ENCODE assay signal across 8 cellular contexts in the genomic region with DNA sequence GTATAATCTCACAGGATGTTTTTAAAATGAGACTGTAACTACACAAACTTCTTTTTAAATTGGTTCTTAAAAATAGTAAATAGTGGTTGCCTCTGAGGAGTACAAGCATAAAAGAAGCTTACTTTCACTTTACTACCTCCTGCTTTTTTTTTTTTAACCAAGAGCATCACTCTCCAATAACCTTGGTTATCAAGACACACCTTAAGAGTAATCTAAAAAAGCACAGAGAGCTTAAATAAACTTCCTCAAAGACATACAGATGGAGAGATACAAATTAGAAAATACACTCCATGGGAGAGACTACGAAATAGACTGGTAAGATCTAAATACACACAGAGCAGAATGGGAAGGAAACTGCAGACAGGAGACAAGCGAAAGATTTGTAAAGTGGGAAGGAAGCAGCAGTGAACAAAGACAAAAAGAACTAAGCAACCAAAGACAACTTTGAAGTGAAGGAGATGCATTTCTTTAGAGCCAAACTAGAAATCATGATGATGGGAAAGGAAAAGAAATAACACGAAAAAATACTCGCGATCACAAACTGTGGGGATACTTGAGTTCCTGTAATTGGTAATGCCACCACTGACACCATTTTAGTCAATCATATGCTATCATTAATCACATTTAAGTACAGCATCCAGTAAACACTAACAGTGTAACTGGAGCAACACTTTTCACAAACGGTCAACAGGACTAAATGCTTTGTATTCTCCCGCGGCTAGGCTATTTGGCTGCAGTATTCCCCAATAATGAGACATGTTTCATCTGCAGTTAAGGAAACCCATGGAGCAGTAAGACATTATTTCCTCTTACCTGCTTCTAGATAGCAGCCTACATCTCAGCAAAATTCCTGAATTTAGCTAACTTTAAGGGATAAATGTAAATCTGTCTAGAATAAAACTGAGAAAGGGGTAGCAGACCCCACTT. TPM values are rescaled to one million over a fixed set of nuclear protein-coding genes. Genes with fewer than 3 reads are reported as not detected.
DNase-seq lines count a peak whose midpoint lies in the region; ATAC-seq and TF ChIP-seq lines count a peak whose summit lies in the region.

No MANE protein-coding gene starts in this region.

- peaks cover 80% of the 10 kb centered on the region for H3K4me1 Mint-ChIP-seq in activated T-cell treated with anti-CD3 and anti-CD28 coated beads, Interleukin-2, amount 50 U/mL, for 4 hours (ENCODE audit: low read depth)

- no peak overlapping the region for H2AFZ ChIP-seq in parathyroid adenoma

- peaks cover 26% of the 10 kb centered on the region for H3K79me2 ChIP-seq in parathyroid adenoma

- H3K27me3 ChIP-seq in SJSA1 (replicated peaks), result no peaks in the 10 kb centered on the region
- H3K27me3 ChIP-seq in esophagus squamous epithelium, result no peaks in the 10 kb centered on the region
- no peaks in the 10 kb centered on the region for H3K27me3 ChIP-seq in parathyroid adenoma (ENCODE audit: control insufficient read depth, insufficient read depth, low read length)

- no peak for DNase-seq in activated T-cell treated with anti-CD3 and anti-CD28 coated beads, Interleukin-2, amount 50 U/mL, for 4 hours
- DNase-seq in activated T-cell treated with anti-CD3 and anti-CD28 coated beads for 4 hours, result no peak
- DNase-seq in SJSA1 (ENCODE audit: low read depth in 1 of 2, low spot score in 2 of 2), result peak in 1 of 2 experiments; percentile 47
- no peak for DNase-seq in esophagus squamous epithelium (lab: John Stamatoyannopoulos, UW)
- no peak for DNase-seq in AG20443 (ENCODE audit: low spot score)
- no peak for DNase-seq in ecto neural progenitor cell (ENCODE audit: low spot score)

- TF ChIP-seq CTCF in esophagus squamous epithelium (IDR thresholded peaks at IDR 0.05) (no peak), parathyroid adenoma (IDR thresholded peaks at IDR 0.05) (no peak)

- peaks cover 6% of the 10 kb centered on the region for H3K36me3 Mint-ChIP-seq in activated T-cell treated with anti-CD3 and anti-CD28 coated beads, Interleukin-2, amount 50 U/mL, for 4 hours (ENCODE audit: insufficient read depth)

- H3K27ac ChIP-seq in SJSA1, result peak overlapping the region; percentile 36
- H3K27ac ChIP-seq in esophagus squamous epithelium, result peak overlapping the region; percentile 7 to 65 (median 40)
- no peak overlapping the region for H3K27ac ChIP-seq in parathyroid adenoma

- no peaks in the 10 kb centered on the region for H3K36me3 ChIP-seq in SJSA1
- no peaks in the 10 kb centered on the region for H3K36me3 ChIP-seq in esophagus squamous epithelium
- no peaks in the 10 kb centered on the region for H3K36me3 ChIP-seq in parathyroid adenoma (ENCODE audit: control insufficient read depth, insufficient read depth, low read length)

- no peak for TF ChIP-seq POLR2A in esophagus squamous epithelium (IDR thresholded peaks at IDR 0.05)

- H3K27me3 Mint-ChIP-seq in activated T-cell treated with anti-CD3 and anti-CD28 coated beads, Interleukin-2, amount 50 U/mL, for 4 hours (ENCODE audit: low read depth), result no peaks in the 10 kb centered on the region

- peak overlapping the region; percentile 31 for H3K4me2 ChIP-seq in parathyroid adenoma (ENCODE audit: low read length)

- WGBS in esophagus squamous epithelium, 2 donors, result 12 to 16% methylated on average over 8 of the region's 8 CpGs

- H3K4me1 ChIP-seq in SJSA1 (replicated peaks) (peaks cover 15% of the 10 kb centered on the region), esophagus squamous epithelium (peaks cover 5 to 79% (median 16%) of the 10 kb centered on the region in 3 donors), parathyroid adenoma (peaks cover 9% of the 10 kb centered on the region)

- H3K9me3 ChIP-seq in SJSA1 (replicated peaks), result no peaks in the 10 kb centered on the region
- H3K9me3 ChIP-seq in esophagus squamous epithelium, result no peaks in the 10 kb centered on the region
- H3K9me3 ChIP-seq in parathyroid adenoma (ENCODE audit: control insufficient read depth, low read length), result no peaks in the 10 kb centered on the region

- no peaks in the 10 kb centered on the region for H3K9me3 Mint-ChIP-seq in activated T-cell treated with anti-CD3 and anti-CD28 coated beads, Interleukin-2, amount 50 U/mL, for 4 hours

- ATAC-seq in activated T-cell treated with anti-CD3 and anti-CD28 coated beads, Interleukin-2, amount 50 U/mL, for 4 hours, result peak; percentile 5 to 15
- no peak for ATAC-seq in HG03521 (IDR thresholded peaks at IDR 0.05; ENCODE audit: unreplicated experiment)

- H3K9ac ChIP-seq in parathyroid adenoma, result no peak overlapping the region

- H3K4me3 ChIP-seq in SJSA1 (peak overlapping the region; percentile 32), esophagus squamous epithelium (peak overlapping the region in 3 of 4 donors; percentile 26 to 56 (median 28)), parathyroid adenoma (ENCODE audit: low read depth, low read length) (peak overlapping the region; percentile 19)

- peak overlapping the region; percentile 88 for H3K4me3 Mint-ChIP-seq in activated T-cell treated with anti-CD3 and anti-CD28 coated beads, Interleukin-2, amount 50 U/mL, for 4 hours

- intact Hi-C loops in esophagus squamous epithelium (cut with DNase I), result no loop called here

RNA-seq across cellular contexts. Expression of gene SINHCAF, which starts 8.2 kb away (rescaled TPM):
- 100 to 1,000 TPM; 176 to 209 (median 196) TPM for total RNA-seq in activated T-cell treated with anti-CD3 and anti-CD28 coated beads, Interleukin-2, amount 50 U/mL, for 4 hours
- 38.4 and 47.5 TPM in 2 replicates for total RNA-seq in SJSA1 (2014; rRNA removed; shearing (Covaris generic))
- 10 to 100 TPM; 52.2 to 71.9 (median 62.0) TPM for total RNA-seq in esophagus squamous epithelium
